17 cellular contexts compared by ENCODE assay signal in genomic region chr3:6255229-6255628, GRCh38.
DNase-seq lines count a peak whose midpoint lies in the region; ATAC-seq and TF ChIP-seq lines count a peak whose summit lies in the region.
"Had no signal": no experiment of that assay in that cellular context is flagged by ENCODE, and none has a peak within 500 bp of the region (broad histone marks: within the 10 kb centered on the region; RNA-seq: fewer than 3 reads in every experiment).

No MANE protein-coding gene starts in this region.

- H3K9me3 Mint-ChIP-seq in activated naive CD4-positive, alpha-beta T cell treated with anti-CD3 and anti-CD28 coated beads, Interleukin-2, amount 50 U/mL, for 72 hours = peaks cover 13 to 19% of the 10 kb centered on the region in 2 donors

- H3K4me3 ChIP-seq in HCT116 (replicated peaks in 1 of 2; ENCODE audit: low read depth in 1 of 2, low read length in 2 of 2) = no peak overlapping the region
- H3K4me3 ChIP-seq: BLaER1 treated with 17β-estradiol and CSF1 and Interleukin-3, amounts not matched to agents 10 nM and 100 nM; GM12878; GM23338 had no signal

- H3K4me1 ChIP-seq in HCT116 (ENCODE audit: control insufficient read depth in 1 of 2, insufficient read depth in 2 of 2, low read length in 2 of 2) = no peaks in the 10 kb centered on the region

- CTCF ChIA-PET in HCT116 (lab: Charles Lee) = no interaction called here

- no peaks in the 10 kb centered on the region for H3K9me3 ChIP-seq in HCT116 (ENCODE audit: control insufficient read depth in 1 of 2, insufficient read depth in 1 of 2, low read depth in 1 of 2, low read length in 2 of 2)

- H2AFZ ChIP-seq in HCT116 (ENCODE audit: low read depth, low read length, poor library complexity, severe bottlenecking) = no peak overlapping the region
- H2AFZ ChIP-seq: GM23338 had no signal

- H3K9ac ChIP-seq in HCT116 (ENCODE audit: low read length) = no peak overlapping the region
- H3K9ac ChIP-seq: BLaER1 treated with 17β-estradiol and CSF1 and Interleukin-3, amounts not matched to agents 10 nM and 100 nM had no signal

- H3K36me3 ChIP-seq in HCT116 (ENCODE audit: control insufficient read depth in 1 of 2, insufficient read depth in 2 of 2, low read length in 2 of 2) = no peaks in the 10 kb centered on the region
- H3K36me3 ChIP-seq: BLaER1 treated with 17β-estradiol and CSF1 and Interleukin-3, amounts not matched to agents 10 nM and 100 nM had no signal

- no TSS peak for BruUV-seq in HCT116 (replicated peaks; lab: Mats Ljungman, UMichigan)

- POLR2A ChIA-PET in HCT116 (lab: Charles Lee) = no interaction called here

- intact Hi-C loops in HCT116 (cut with micrococcal nuclease) = no loop called here

- no peaks in the 10 kb centered on the region for H3K9me2 ChIP-seq in HCT116 (ENCODE audit: insufficient read depth)

- TF ChIP-seq RAD21 in HCT116 (IDR thresholded peaks at IDR 0.05; ENCODE audit: low read depth) = no peak

- DNase-seq in HCT116 (ENCODE audit: low read depth, low spot score) (no peak), RPMI8226 (peak; percentile 25), amniotic stem cell (lab: John Stamatoyannopoulos, UW) (no peak), dedifferentiated amniotic fluid mesenchymal stem cell (ENCODE audit: extremely low spot score) (no peak)
- DNase-seq in activated naive CD4-positive, alpha-beta T cell treated with anti-CD3 and anti-CD28 coated beads, Interleukin-2, amount 50 U/mL, for 72 hours (ENCODE audit: low spot score in 2 of 2) = no peak
- DNase-seq: CD4-positive, CD25-positive, alpha-beta regulatory T cell; DMS153; DMS79; GF-D8; H7 had no signal

- no peaks in the 10 kb centered on the region for H3K27me3 ChIP-seq in HCT116 (ENCODE audit: insufficient read depth, low read length)
- H3K27me3 ChIP-seq: BLaER1 treated with 17β-estradiol and CSF1 and Interleukin-3, amounts not matched to agents 10 nM and 100 nM had no signal

- RAD21 ChIA-PET in HCT116 (lab: Charles Lee; ENCODE audit: low non-redundant PET in 1 of 2, low total read pairs in 2 of 2, uncharacterized antibody in 2 of 2, unreplicated experiment in 2 of 2) = no interaction called here

- no peak overlapping the region for H3K4me2 ChIP-seq in HCT116 (ENCODE audit: low read length)
- H3K4me2 ChIP-seq: BLaER1 treated with 17β-estradiol and CSF1 and Interleukin-3, amounts not matched to agents 10 nM and 100 nM; GM23338 had no signal

- TF ChIP-seq POLR2A in HCT116 (IDR thresholded peaks at IDR 0.05; ENCODE audit: borderline replicate concordance, extremely low read depth, insufficient read depth, insufficient read length) = no peak

- H4K20me1 ChIP-seq in HCT116 (ENCODE audit: insufficient read depth) = no peaks in the 10 kb centered on the region; the same call in 1 of the 2 replicates
- H4K20me1 ChIP-seq: BLaER1 treated with 17β-estradiol and CSF1 and Interleukin-3, amounts not matched to agents 10 nM and 100 nM had no signal

- H3K36me3 Mint-ChIP-seq in activated naive CD4-positive, alpha-beta T cell treated with anti-CD3 and anti-CD28 coated beads, Interleukin-2, amount 50 U/mL, for 72 hours = no peaks in the 10 kb centered on the region
- H3K36me3 Mint-ChIP-seq: CD4-positive, CD25-positive, alpha-beta regulatory T cell had no signal

- H3K27ac ChIP-seq in C4-2B (no peak overlapping the region), HCT116 (ENCODE audit: low read depth, low read length) (no peak overlapping the region)
- H3K27ac ChIP-seq: BLaER1 treated with 17β-estradiol and CSF1 and Interleukin-3, amounts not matched to agents 10 nM and 100 nM; HL-60 had no signal

- TF ChIP-seq CTCF in C4-2B (conservative IDR thresholded peaks at IDR 0.05) (peak; percentile 7; the same call in 1 of the 2 replicates), HCT116 (IDR thresholded peaks at IDR 0.05 in 2 of 3, conservative IDR thresholded peaks at IDR 0.05 in 1 of 3; ENCODE audit: borderline replicate concordance in 1 of 3, insufficient read depth in 1 of 3, low read depth in 2 of 3, low read length in 2 of 3) (peak in 2 of 3 experiments; percentile 40 to 45; a peak in 4 of 6 replicates)

- no peaks in the 10 kb centered on the region for H3K79me2 ChIP-seq in HCT116 (ENCODE audit: insufficient read depth, low read length)

- peak; percentile 76 for ATAC-seq in HCT116
- no peak for ATAC-seq in activated naive CD4-positive, alpha-beta T cell treated with anti-CD3 and anti-CD28 coated beads, Interleukin-2, amount 50 U/mL, for 72 hours
- ATAC-seq in GM21619 (IDR thresholded peaks at IDR 0.05; ENCODE audit: unreplicated experiment) = no peak
- ATAC-seq: GM12878, GM23338 had no signal

- H3K27ac Mint-ChIP-seq in activated naive CD4-positive, alpha-beta T cell treated with anti-CD3 and anti-CD28 coated beads, Interleukin-2, amount 50 U/mL, for 72 hours = no peak overlapping the region
- H3K27ac Mint-ChIP-seq: B cell; CD4-positive, CD25-positive, alpha-beta regulatory T cell; GM23338 had no signal

TF ChIP-seq in HCT116, 20 proteins besides CTCF, POLR2A, EP300 and RAD21:
- TF ChIP-seq EZH2 (IDR thresholded peaks at IDR 0.05) (no peak), YY1 (IDR thresholded peaks at IDR 0.05; ENCODE audit: extremely low read depth, insufficient replicate concordance, low read depth, low read length) (no peak), CEBPB (IDR thresholded peaks at IDR 0.05; ENCODE audit: low read depth) (no peak), FOSL1 (IDR thresholded peaks at IDR 0.05; ENCODE audit: low read depth) (no peak), JUND (IDR thresholded peaks at IDR 0.05) (no peak), TCF7L2 (IDR thresholded peaks at IDR 0.05; ENCODE audit: borderline replicate concordance, extremely low read depth, insufficient read depth, insufficient read length) (no peak), SP1 (IDR thresholded peaks at IDR 0.05; ENCODE audit: low read depth) (no peak), CBX3 (IDR thresholded peaks at IDR 0.05; ENCODE audit: low read depth) (no peak), SRF (IDR thresholded peaks at IDR 0.05; ENCODE audit: low read depth) (no peak), SIN3A (IDR thresholded peaks at IDR 0.05; ENCODE audit: low read depth) (no peak), ZNF274 (IDR thresholded peaks at IDR 0.05; ENCODE audit: low read depth, low read length) (no peak)
- TF ChIP-seq, protein P1, sequence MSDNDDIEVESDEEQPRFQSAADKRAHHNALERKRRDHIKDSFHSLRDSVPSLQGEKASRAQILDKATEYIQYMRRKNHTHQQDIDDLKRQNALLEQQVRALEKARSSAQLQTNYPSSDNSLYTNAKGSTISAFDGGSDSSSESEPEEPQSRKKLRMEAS (IDR thresholded peaks at IDR 0.05) = no peak
